Comparison of ENCODE assay signal across 8 cellular contexts in the genomic region with DNA sequence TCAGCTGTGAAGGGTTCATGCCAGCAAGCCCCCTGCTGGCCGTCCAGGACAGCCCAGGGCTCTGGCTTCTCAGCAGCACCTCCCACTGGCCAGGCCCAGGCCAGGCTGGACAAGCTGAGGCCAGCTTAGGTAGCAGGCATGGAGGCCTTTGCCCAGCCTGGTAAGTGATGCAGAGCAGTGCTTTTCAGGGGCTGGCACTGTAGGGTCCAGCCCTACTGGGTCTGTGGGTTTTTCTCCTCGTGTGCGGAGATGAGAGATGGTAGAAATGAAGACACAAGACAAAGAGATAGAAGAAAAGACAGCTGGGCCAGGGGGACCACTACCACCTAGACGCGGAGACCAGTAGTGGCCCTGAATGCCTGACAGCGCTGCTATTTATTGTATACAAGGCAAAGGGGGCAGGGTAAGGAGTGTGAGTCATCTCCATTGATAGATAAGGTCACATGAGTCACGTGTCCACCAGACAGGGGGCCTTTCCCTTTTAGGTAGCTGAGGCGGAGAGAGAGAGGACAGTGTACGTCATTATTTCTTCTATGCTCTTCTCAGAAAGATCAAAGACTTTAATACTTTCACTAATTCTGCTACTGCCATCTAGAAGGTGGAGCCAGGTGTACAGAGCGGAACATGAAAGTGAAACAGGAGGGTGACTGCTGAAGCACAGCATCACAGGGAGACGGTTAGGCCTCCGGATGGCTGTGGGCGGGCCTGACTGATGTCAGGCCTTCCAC. TPM values are rescaled to one million over a fixed set of nuclear protein-coding genes. Genes with fewer than 3 reads are reported as not detected.
A peak's percentile ranks its signal among the peaks of the same experiment; 100 is the strongest.
DNase-seq lines count a peak whose midpoint lies in the region; ATAC-seq, FAIRE-seq and TF ChIP-seq lines count a peak whose summit lies in the region.
"Not testable (repeated sequence)": the region's sequence is repeated elsewhere in the genome, so short reads cannot be mapped to it uniquely, and the experiment has no call there.

No MANE protein-coding gene starts in this region.

- peaks cover 45% of the 10 kb centered on the region for H3K4me1 Mint-ChIP-seq in activated CD8-positive, alpha-beta T cell treated with anti-CD3 and anti-CD28 coated beads for 36 hours (ENCODE audit: low read depth)
- not testable (repeated sequence) for H3K4me1 Mint-ChIP-seq in chondrocyte (ENCODE audit: low read depth)

- H3K4me2 ChIP-seq in OCI-LY1 (ENCODE audit: low read length) = peak overlapping the region; percentile 46
- H3K4me2 ChIP-seq in HepG2 (ENCODE audit: low read depth, low read length) = not testable (repeated sequence)

- not testable (repeated sequence) for H3F3A ChIP-seq in OCI-LY1 (ENCODE audit: insufficient read depth, low read length)

- WGBS in HepG2 (ENCODE audit: low lambda C conversion rate) = 84% methylated on average over 9 of the region's 13 CpGs

- not testable (repeated sequence) for H2AFZ ChIP-seq in OCI-LY1 (ENCODE audit: low read length); HepG2 (ENCODE audit: low read length)

- H3K4me3 ChIP-seq in BJ (ENCODE audit: low read depth, low read length); HepG2 (replicated peaks in 1 of 3; ENCODE audit: insufficient read depth in 1 of 3, low read depth in 2 of 3, low read length in 3 of 3): not testable (repeated sequence)
- H3K4me3 ChIP-seq in OCI-LY1 (ENCODE audit: low read depth, low read length, poor library complexity, severe bottlenecking) = peak overlapping the region; percentile 20

- peak overlapping the region; percentile 88 for H3K27ac Mint-ChIP-seq in activated CD8-positive, alpha-beta T cell treated with anti-CD3 and anti-CD28 coated beads for 36 hours
- peak overlapping the region; percentile 90 for H3K27ac Mint-ChIP-seq in chondrocyte (ENCODE audit: unreplicated experiment)

- not testable (repeated sequence) for H3K27me3 Mint-ChIP-seq in activated CD8-positive, alpha-beta T cell treated with anti-CD3 and anti-CD28 coated beads for 36 hours; chondrocyte (ENCODE audit: low read depth)

- not testable (repeated sequence) for TF ChIP-seq RAD21 in HepG2 (CRISPR knock-in tag; IDR thresholded peaks at IDR 0.05)

- POLR2A ChIA-PET in BJ (lab: Charles Lee) = not testable (repeated sequence)
- POLR2A ChIA-PET in activated CD8-positive, alpha-beta T cell treated with anti-CD3 and anti-CD28 coated beads for 36 hours (lab: Charles Lee) = interaction anchor here (1.0 kb wide), 1 partner anchor 10 kb away, joined by 3 read pairs; no protein-coding TSS in a partner anchor
- POLR2A ChIA-PET in HepG2 (lab: Yijun Ruan, JAX) = interaction anchor here (0.8 to 1.4 kb wide), 2 partner anchors 84 to 98 kb away, joined by 3 read pairs; a partner anchor contains a TSS

- TF ChIP-seq POLR2A in HepG2 (IDR thresholded peaks at IDR 0.05; ENCODE audit: insufficient read depth in 1 of 2, low read depth in 2 of 2, low read length in 2 of 2) = not testable (repeated sequence)

- TF ChIP-seq CTCF in BJ (IDR thresholded peaks at IDR 0.05; ENCODE audit: insufficient read depth, low read depth, low read length) = peak; percentile 58
- TF ChIP-seq CTCF in OCI-LY1 (IDR thresholded peaks at IDR 0.05; ENCODE audit: low read length) = peak; percentile 66
- peak; percentile 67 for TF ChIP-seq CTCF in activated CD8-positive, alpha-beta T cell treated with anti-CD3 and anti-CD28 coated beads for 36 hours (IDR thresholded peaks at IDR 0.05)
- peak; percentile 81 for TF ChIP-seq CTCF in chondrocyte (IDR thresholded peaks at IDR 0.05)
- TF ChIP-seq CTCF in HepG2 (CRISPR knock-in tag; IDR thresholded peaks at IDR 0.05) = not testable (repeated sequence)

- intact Hi-C loops in activated CD8-positive, alpha-beta T cell treated with anti-CD3 and anti-CD28 coated beads for 36 hours (cut with micrococcal nuclease) = not testable (repeated sequence)
- intact Hi-C loops in HepG2 (cut with micrococcal nuclease; ENCODE audit: unreplicated experiment) = loop anchor here (10.0 kb wide), 1 partner anchor 100 kb away; no protein-coding TSS in a partner anchor

- H3K27me3 ChIP-seq in BJ (ENCODE audit: control insufficient read depth, insufficient read depth, low read length); OCI-LY1 (ENCODE audit: insufficient read depth, low read length); HepG2 (ENCODE audit: control insufficient read depth in 1 of 2, insufficient read depth in 2 of 2, low read length in 2 of 2): not testable (repeated sequence)

- peak; percentile 79 for FAIRE-seq in HepG2 (lab: Jason Lieb, UNC)

- H3K9me3 Mint-ChIP-seq in activated CD8-positive, alpha-beta T cell treated with anti-CD3 and anti-CD28 coated beads for 36 hours; chondrocyte (ENCODE audit: low read depth): not testable (repeated sequence)

- ATAC-seq in GM19328 (IDR thresholded peaks at IDR 0.05; ENCODE audit: unreplicated experiment) (peak; percentile 71), HG03103 (IDR thresholded peaks at IDR 0.05; ENCODE audit: low read depth, unreplicated experiment) (peak; percentile 67), HepG2 (peak; percentile 99)
- ATAC-seq in activated CD8-positive, alpha-beta T cell treated with anti-CD3 and anti-CD28 coated beads for 36 hours = peak; percentile 90

- not testable (repeated sequence) for BruUV-seq in HepG2 (replicated peaks; lab: Mats Ljungman, UMichigan)

- H3K36me3 Mint-ChIP-seq in activated CD8-positive, alpha-beta T cell treated with anti-CD3 and anti-CD28 coated beads for 36 hours (ENCODE audit: low read depth) = peaks cover 46% of the 10 kb centered on the region
- H3K36me3 Mint-ChIP-seq in chondrocyte (ENCODE audit: low read depth) = peaks cover 21% of the 10 kb centered on the region

- H3K36me3 ChIP-seq in BJ (ENCODE audit: control insufficient read depth, insufficient read depth, low read length) (peaks cover 17% of the 10 kb centered on the region), OCI-LY1 (ENCODE audit: insufficient read depth, low read length) (peaks cover 71% of the 10 kb centered on the region), HepG2 (replicated peaks in 1 of 2; ENCODE audit: control insufficient read depth in 1 of 2, insufficient read depth in 2 of 2, low read length in 2 of 2) (peaks cover 22 to 53% of the 10 kb centered on the region in 2 experiments)

- not testable (repeated sequence) for TF ChIP-seq EP300 in HepG2 (IDR thresholded peaks at IDR 0.05; ENCODE audit: low read depth in 2 of 2, low read length in 2 of 2); HepG2 (CRISPR knock-in tag; IDR thresholded peaks at IDR 0.05; ENCODE audit: borderline replicate concordance)

- in situ Hi-C loops in HepG2 (cut with HindIII; ENCODE audit: extremely low pct_ligation_motif_present, low pct_unique_long_range_greater_than_20kb) = not testable (repeated sequence)

- H3K4me3 Mint-ChIP-seq in activated CD8-positive, alpha-beta T cell treated with anti-CD3 and anti-CD28 coated beads for 36 hours = peak overlapping the region; percentile 54
- not testable (repeated sequence) for H3K4me3 Mint-ChIP-seq in chondrocyte (ENCODE audit: unreplicated experiment)

- not testable (repeated sequence) for H3K9me3 ChIP-seq in OCI-LY1 (ENCODE audit: low read length); HepG2 (ENCODE audit: low read length)

- DNase-seq in BJ (ENCODE audit: low read depth); chondrocyte (ENCODE audit: low spot score): not testable (repeated sequence)
- peak; percentile 93 for DNase-seq in activated CD8-positive, alpha-beta T cell treated with anti-CD3 and anti-CD28 coated beads for 36 hours
- DNase-seq in HepG2 (ENCODE audit: low spot score) = peak; percentile 66
- peak; percentile 42 to 70 for DNase-seq in stimulated activated CD4-positive, alpha-beta T cell treated with anti-CD3 and anti-CD28 coated beads, Interleukin-1b, Interleukin-23, amount 100 ng/mL, for 4 hours (ENCODE audit: low read depth in 2 of 2)

- not testable (repeated sequence) for H3K79me2 ChIP-seq in OCI-LY1 (ENCODE audit: insufficient read depth, low read length); HepG2 (ENCODE audit: insufficient read depth, low read length)

- peaks cover 34% of the 10 kb centered on the region for H3K4me1 ChIP-seq in OCI-LY1 (ENCODE audit: insufficient read depth, low read length, severe bottlenecking)
- peaks cover 11% of the 10 kb centered on the region for H3K4me1 ChIP-seq in HepG2 (ENCODE audit: insufficient read depth, low read length)

- CTCF ChIA-PET in BJ (lab: Yijun Ruan, JAX) = interaction anchor here (0.8 to 3.2 kb wide), 4 partner anchors 10 to 212 kb away, joined by 3 to 13 read pairs (median 3); no protein-coding TSS in a partner anchor
- CTCF ChIA-PET in activated CD8-positive, alpha-beta T cell treated with anti-CD3 and anti-CD28 coated beads for 36 hours (lab: Charles Lee) = interaction anchor here (1.2 to 1.9 kb wide), 6 partner anchors 8 to 208 kb away, joined by 3 to 6 read pairs (median 4); no protein-coding TSS in a partner anchor
- CTCF ChIA-PET in HepG2 (lab: Yijun Ruan, JAX; ENCODE audit: low intra/inter-chr PET ratio, low total read pairs) = interaction anchor here (1.5 to 1.7 kb wide), 2 partner anchors 155 to 212 kb away, joined by 5 to 6 read pairs; no protein-coding TSS in a partner anchor

- H3K27ac ChIP-seq in OCI-LY1 (ENCODE audit: low read depth, low read length, poor library complexity, severe bottlenecking) (peak overlapping the region; percentile 92), HepG2 (ENCODE audit: extremely low read length, insufficient read depth, low read length) (peak overlapping the region; percentile 32)

- not testable (repeated sequence) for H3K9ac ChIP-seq in OCI-LY1 (ENCODE audit: low read length); HepG2 (ENCODE audit: insufficient read depth, low read depth, low read length)

- H3K9me2 ChIP-seq in OCI-LY1 (ENCODE audit: low read depth, low read length) = not testable (repeated sequence)

- not testable (repeated sequence) for H4K20me1 ChIP-seq in OCI-LY1 (ENCODE audit: insufficient read depth, low read length); HepG2 (ENCODE audit: insufficient read depth, low read length)

RNA-seq across cellular contexts. Expression of a gene that starts 13.2 kb away (rescaled TPM):
- polyA plus RNA-seq in BJ (2011; rRNA removed) (10.6 and 25.4 TPM in 2 replicates), HepG2 (2011; rRNA removed) (33.0 and 33.8 TPM in 2 replicates)
- polyA minus RNA-seq in BJ (2011; rRNA and poly(A)+ RNA removed) = 6.4 and 6.8 TPM in 2 replicates
- 10 to 100 TPM; 43.7 to 46.8 TPM for total RNA-seq in activated CD8-positive, alpha-beta T cell treated with anti-CD3 and anti-CD28 coated beads for 36 hours
- total RNA-seq in chondrocyte (19.1 to 32.2 TPM (median 20.3 TPM) in 3 replicates), HepG2 (2016; rRNA removed; fragmentation: Illumina TruSeq; extraction: Trizol) (5.6 and 16.6 TPM in 2 replicates)
- total RNA-seq in HepG2 (2016; cell fraction: cytosol; rRNA removed; fragmentation: Illumina TruSeq; extraction: Trizol; ENCODE audit: low read depth) = 12.8 and 13.9 TPM in 2 replicates
- 3.9 and 16.7 TPM in 2 replicates for total RNA-seq in HepG2 (2016; cell fraction: insoluble cytoplasmic fraction; rRNA removed; fragmentation: Illumina TruSeq; extraction: Trizol)
- total RNA-seq in HepG2 (2016; cell fraction: membrane; rRNA removed; fragmentation: Illumina TruSeq; extraction: Trizol) = 13.5 and 15.0 TPM in 2 replicates
- 21.2 TPM in 2 replicates for total RNA-seq in HepG2 (2016; cell fraction: nucleus; rRNA removed; fragmentation: Illumina TruSeq; extraction: Trizol)
- 11.8 and 15.4 TPM in 2 replicates for polyA plus RNA-seq in HepG2 (2011; cell fraction: cytosol; rRNA removed)
- polyA plus RNA-seq in HepG2 (2011; cell fraction: nucleus; rRNA removed) = 225 and 245 TPM in 2 replicates
- 9.7 and 13.3 TPM in 2 replicates for polyA plus RNA-seq in HepG2 (2012)
- polyA plus RNA-seq in HepG2 (2016; cell fraction: cytosol; fragmentation: Illumina TruSeq; extraction: Trizol; ENCODE audit: low read depth) = 6.0 and 6.1 TPM in 2 replicates
- polyA plus RNA-seq in HepG2 (2016; cell fraction: insoluble cytoplasmic fraction; fragmentation: Illumina TruSeq; extraction: Trizol; ENCODE audit: low read depth) = 4.8 and 5.6 TPM in 2 replicates
- 6.2 and 8.7 TPM in 2 replicates for polyA plus RNA-seq in HepG2 (2016; cell fraction: membrane; fragmentation: Illumina TruSeq; extraction: Trizol; ENCODE audit: low read depth)
- polyA plus RNA-seq in HepG2 (2016; cell fraction: nucleus; fragmentation: Illumina TruSeq; extraction: Trizol; ENCODE audit: insufficient read depth, low read depth) = 70.3 and 84.6 TPM in 2 replicates
- polyA minus RNA-seq in HepG2 (2011; rRNA and poly(A)+ RNA removed; ENCODE audit: low replicate concordance) = 11.9 and 38.3 TPM in 2 replicates
- 1.8 and 1.9 TPM in 2 replicates for polyA minus RNA-seq in HepG2 (2011; cell fraction: cytosol; rRNA and poly(A)+ RNA removed)
- polyA minus RNA-seq in HepG2 (2011; cell fraction: nucleus; rRNA and poly(A)+ RNA removed) = 19.1 and 21.0 TPM in 2 replicates

RNA-seq across cellular contexts. Expression of a gene that starts 28.6 kb away (rescaled TPM):
- 0.27 and 0.49 TPM in 2 replicates for polyA plus RNA-seq in BJ (2011; rRNA removed)
- polyA minus RNA-seq in BJ (2011; rRNA and poly(A)+ RNA removed) = 0.41 and 0.52 TPM in 2 replicates
- total RNA-seq in activated CD8-positive, alpha-beta T cell treated with anti-CD3 and anti-CD28 coated beads for 36 hours = 1 to 10 TPM; 5.8 to 6.6 TPM
- total RNA-seq in chondrocyte = 0.60 to 0.92 TPM (median 0.62 TPM) in 3 replicates
- 0.13 TPM in 1 of 2 replicates, not detected in the other for total RNA-seq in HepG2 (2016; rRNA removed; fragmentation: Illumina TruSeq; extraction: Trizol)
- not detected in 2 replicates for total RNA-seq in HepG2 (2016; cell fraction: cytosol; rRNA removed; fragmentation: Illumina TruSeq; extraction: Trizol; ENCODE audit: low read depth)
- 0.13 and 0.24 TPM in 2 replicates for total RNA-seq in HepG2 (2016; cell fraction: insoluble cytoplasmic fraction; rRNA removed; fragmentation: Illumina TruSeq; extraction: Trizol)
- not detected in 2 replicates for total RNA-seq in HepG2 (2016; cell fraction: membrane; rRNA removed; fragmentation: Illumina TruSeq; extraction: Trizol)
- not detected in 2 replicates for total RNA-seq in HepG2 (2016; cell fraction: nucleus; rRNA removed; fragmentation: Illumina TruSeq; extraction: Trizol)
- polyA plus RNA-seq in HepG2 (2011; rRNA removed) = 0.97 and 1.3 TPM in 2 replicates
- 0.24 and 0.41 TPM in 2 replicates for polyA plus RNA-seq in HepG2 (2011; cell fraction: cytosol; rRNA removed)
- polyA plus RNA-seq in HepG2 (2011; cell fraction: nucleus; rRNA removed) = 3.1 and 3.6 TPM in 2 replicates
- 0.39 and 1.1 TPM in 2 replicates for polyA plus RNA-seq in HepG2 (2012)
- polyA plus RNA-seq in HepG2 (2016; cell fraction: cytosol; fragmentation: Illumina TruSeq; extraction: Trizol; ENCODE audit: low read depth) = not detected in 2 replicates
- 0.34 TPM in 1 of 2 replicates, not detected in the other for polyA plus RNA-seq in HepG2 (2016; cell fraction: insoluble cytoplasmic fraction; fragmentation: Illumina TruSeq; extraction: Trizol; ENCODE audit: low read depth)
- 0.14 TPM in 1 of 2 replicates, not detected in the other for polyA plus RNA-seq in HepG2 (2016; cell fraction: membrane; fragmentation: Illumina TruSeq; extraction: Trizol; ENCODE audit: low read depth)
- 0.79 and 1.7 TPM in 2 replicates for polyA plus RNA-seq in HepG2 (2016; cell fraction: nucleus; fragmentation: Illumina TruSeq; extraction: Trizol; ENCODE audit: insufficient read depth, low read depth)
- 1.4 and 10.4 TPM in 2 replicates for polyA minus RNA-seq in HepG2 (2011; rRNA and poly(A)+ RNA removed; ENCODE audit: low replicate concordance)
- not detected in 2 replicates for polyA minus RNA-seq in HepG2 (2011; cell fraction: cytosol; rRNA and poly(A)+ RNA removed)
- 1.6 and 1.9 TPM in 2 replicates for polyA minus RNA-seq in HepG2 (2011; cell fraction: nucleus; rRNA and poly(A)+ RNA removed)

RNA-seq across cellular contexts. Expression of a gene that starts 37.2 kb away (rescaled TPM):
- polyA plus RNA-seq in BJ (2011; rRNA removed) (not detected in 2 replicates), HepG2 (2011; rRNA removed) (not detected in 2 replicates)
- polyA minus RNA-seq in BJ (2011; rRNA and poly(A)+ RNA removed) = not detected in 2 replicates
- total RNA-seq in activated CD8-positive, alpha-beta T cell treated with anti-CD3 and anti-CD28 coated beads for 36 hours = not detected
- total RNA-seq in chondrocyte (not detected in 3 replicates), HepG2 (2016; rRNA removed; fragmentation: Illumina TruSeq; extraction: Trizol) (not detected in 2 replicates)
- total RNA-seq in HepG2 (2016; cell fraction: cytosol; rRNA removed; fragmentation: Illumina TruSeq; extraction: Trizol; ENCODE audit: low read depth) = not detected in 2 replicates
- not detected in 2 replicates for total RNA-seq in HepG2 (2016; cell fraction: insoluble cytoplasmic fraction; rRNA removed; fragmentation: Illumina TruSeq; extraction: Trizol)
- not detected in 2 replicates for total RNA-seq in HepG2 (2016; cell fraction: membrane; rRNA removed; fragmentation: Illumina TruSeq; extraction: Trizol)
- total RNA-seq in HepG2 (2016; cell fraction: nucleus; rRNA removed; fragmentation: Illumina TruSeq; extraction: Trizol) = not detected in 2 replicates
- polyA plus RNA-seq in HepG2 (2011; cell fraction: cytosol; rRNA removed) = not detected in 2 replicates
- polyA plus RNA-seq in HepG2 (2011; cell fraction: nucleus; rRNA removed) = not detected in 2 replicates
- 1.7 and 3.2 TPM in 2 replicates for polyA plus RNA-seq in HepG2 (2012)
- not detected in 2 replicates for polyA plus RNA-seq in HepG2 (2016; cell fraction: cytosol; fragmentation: Illumina TruSeq; extraction: Trizol; ENCODE audit: low read depth)
- polyA plus RNA-seq in HepG2 (2016; cell fraction: insoluble cytoplasmic fraction; fragmentation: Illumina TruSeq; extraction: Trizol; ENCODE audit: low read depth) = not detected in 2 replicates
- not detected in 2 replicates for polyA plus RNA-seq in HepG2 (2016; cell fraction: membrane; fragmentation: Illumina TruSeq; extraction: Trizol; ENCODE audit: low read depth)
- polyA plus RNA-seq in HepG2 (2016; cell fraction: nucleus; fragmentation: Illumina TruSeq; extraction: Trizol; ENCODE audit: insufficient read depth, low read depth) = not detected in 2 replicates
- polyA minus RNA-seq in HepG2 (2011; rRNA and poly(A)+ RNA removed; ENCODE audit: low replicate concordance) = not detected in 2 replicates
- polyA minus RNA-seq in HepG2 (2011; cell fraction: cytosol; rRNA and poly(A)+ RNA removed) = not detected in 2 replicates
- polyA minus RNA-seq in HepG2 (2011; cell fraction: nucleus; rRNA and poly(A)+ RNA removed) = not detected in 2 replicates
